Comparison of ENCODE assay signal across 12 cellular contexts in the genomic region with DNA sequence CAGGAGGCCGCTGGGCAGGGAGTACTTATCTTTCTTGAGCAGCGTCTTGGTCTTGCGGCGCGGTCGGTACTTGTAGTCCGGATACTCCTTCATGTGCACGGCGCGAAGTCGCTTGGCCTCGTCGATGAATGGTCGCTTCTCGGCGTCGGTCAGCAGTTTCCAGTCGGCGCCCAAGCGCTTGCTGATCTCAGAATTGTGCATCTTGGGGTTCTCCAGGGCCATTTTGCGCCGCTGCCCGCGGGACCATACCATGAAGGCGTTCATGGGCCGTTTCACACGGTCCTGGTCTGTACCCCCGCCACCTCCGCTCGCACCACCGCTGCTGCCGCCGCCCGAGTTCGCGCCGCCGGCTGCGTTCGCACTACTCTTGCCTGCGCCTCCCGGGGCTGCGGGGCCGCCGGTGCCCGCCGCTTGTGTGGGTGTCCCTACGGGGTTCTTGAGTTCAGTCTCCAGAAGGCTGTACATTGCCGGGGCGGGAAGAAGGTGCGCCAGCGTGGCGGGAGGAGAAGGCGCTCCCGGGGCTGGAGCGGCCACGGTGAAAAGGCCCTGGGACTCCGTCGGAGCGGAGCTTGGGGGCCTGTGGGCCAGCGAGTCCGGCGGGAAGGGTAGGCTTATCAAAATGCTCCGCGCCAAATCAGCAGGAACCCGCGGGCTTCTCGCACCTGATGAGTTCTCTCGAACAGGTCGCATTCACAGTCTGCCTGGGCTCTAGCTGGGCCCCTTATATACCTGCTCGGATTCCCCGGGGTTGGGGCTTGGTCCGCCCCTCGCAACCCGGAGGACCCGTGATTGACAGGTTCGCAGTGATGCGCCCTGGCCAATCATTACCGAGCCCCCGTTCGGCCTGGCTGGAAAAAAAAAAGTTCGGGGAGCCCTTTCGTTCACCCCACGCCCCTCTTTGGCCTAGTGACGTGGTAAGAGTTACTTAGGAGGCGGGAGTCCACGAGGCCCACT. TPM values are rescaled to one million over a fixed set of nuclear protein-coding genes. Genes with fewer than 3 reads are reported as not detected.
A peak's percentile ranks its signal among the peaks of the same experiment; 100 is the strongest.
DNase-seq lines count a peak whose midpoint lies in the region; ATAC-seq and TF ChIP-seq lines count a peak whose summit lies in the region.
"Had no signal": no experiment of that assay in that cellular context is flagged by ENCODE, and none has a peak within 500 bp of the region (broad histone marks: within the 10 kb centered on the region; RNA-seq: fewer than 3 reads in every experiment).

SOX3 (minus strand) TSS at position 699 of the 954 bp plus-strand sequence; CDS start at position 690, 9 bp downstream.

- TF ChIP-seq POLR2A in spleen (IDR thresholded peaks at IDR 0.05) = no peak

- no peak for ATAC-seq in HG03095 (IDR thresholded peaks at IDR 0.05; ENCODE audit: unreplicated experiment)
- no peak for ATAC-seq in HG02763 (IDR thresholded peaks at IDR 0.05; ENCODE audit: unreplicated experiment)

- H3K4me3 ChIP-seq in ascending aorta (peak within 1 kb of the TSS; percentile 50 to 63), spleen (peak within 1 kb of the TSS in 6 of 8 donors; percentile 8 to 60 (median 21))

- H3K9me3 ChIP-seq in ascending aorta = no peaks in the 10 kb centered on the region
- H3K9me3 ChIP-seq in spleen = peaks cover 0 to 10% (median 0%) of the 10 kb centered on the region in 8 donors

- TF ChIP-seq CTCF in ascending aorta (IDR thresholded peaks at IDR 0.05) = no peak
- TF ChIP-seq CTCF in spleen (IDR thresholded peaks at IDR 0.05 in 8 of 11, conservative IDR thresholded peaks at IDR 0.05 in 3 of 11) = no peak

- DNase-seq in DMS 273 (lab: John Stamatoyannopoulos, UW; ENCODE audit: unreplicated experiment) (peak; percentile 51), DMS 273 treated with DMSO at 0.1 percent for 48 hours (lab: John Stamatoyannopoulos, UW) (no peak), ascending aorta (ENCODE audit: low spot score in 2 of 2) (no peak), islet precursor cell (peak; percentile 53), spleen (no peak), cortex of kidney (lab: John Stamatoyannopoulos, UW) (no peak)
- DNase-seq: NCI-H2029 treated with DMSO at 0.1 percent for 48 hours, T-helper 9 cell had no signal

- WGBS in spleen, 5 donors = 5 to 51% (median 9%) methylated on average over 24 to 87 of the region's 87 CpGs

- H3K27ac ChIP-seq in ascending aorta = no peak within 1 kb of the TSS
- no peak within 1 kb of the TSS for H3K27ac ChIP-seq in spleen
- H3K27ac ChIP-seq: 22Rv1 had no signal

- intact Hi-C loops in ascending aorta (cut with DNase I) = no loop called here
- intact Hi-C loops in spleen (cut with DNase I; ENCODE audit: low total_unique reads) = no loop called here

- no peaks in the 10 kb centered on the region for H3K36me3 ChIP-seq in ascending aorta
- no peaks in the 10 kb centered on the region for H3K36me3 ChIP-seq in spleen

- H3K27me3 ChIP-seq in ascending aorta (peaks cover 7% of the 10 kb centered on the region), spleen (replicated peaks in 1 of 7) (peaks cover 4 to 100% (median 88%) of the 10 kb centered on the region in 7 donors)

- no peaks in the 10 kb centered on the region for H3K4me1 ChIP-seq in ascending aorta
- peaks cover 0 to 24% (median 0%) of the 10 kb centered on the region in 6 donors for H3K4me1 ChIP-seq in spleen

RNA-seq across cellular contexts. Expression of gene SOX3, which starts in this region (rescaled TPM):
- total RNA-seq in ascending aorta = not detected
- not detected for total RNA-seq in spleen
- under 1 TPM in 1 of 3 donors, not detected in 2; 0.68 TPM for polyA plus RNA-seq in spleen
- total RNA-seq: HT-29 had no signal

Comparison
In these comparisons a context has a peak if more than half of its experiments do, and no peak if none do; other contexts are left out.
1. DNase-seq: peak in DMS 273 (single experiment) and islet precursor cell (single experiment); none in DMS 273 treated with DMSO at 0.1 percent for 48 hours (single experiment), ascending aorta (0 of 2), spleen (single experiment) and cortex of kidney (single experiment).